Comparison of ENCODE assay signal across 12 cellular contexts in genomic region chr9:37997636-37998374, GRCh38.
DNase-seq lines count a peak whose midpoint lies in the region; TF ChIP-seq lines count a peak whose summit lies in the region.
"Had no signal": no experiment of that assay in that cellular context is flagged by ENCODE, and none has a peak within 500 bp of the region (broad histone marks: within the 10 kb centered on the region; RNA-seq: fewer than 3 reads in every experiment).

No MANE protein-coding gene starts in this region.

- H3K9ac ChIP-seq in mammary epithelial cell (ENCODE audit: insufficient read depth, low read length) = no peak overlapping the region

- intact Hi-C loops in left ventricle myocardium inferior (cut with micrococcal nuclease) (no loop called here), prostate gland (cut with DNase I) (loop anchor here (5.0 kb wide), 1 partner anchor 76 kb away; no protein-coding TSS in a partner anchor), mammary epithelial cell (cut with micrococcal nuclease) (loop anchor here (5.0 kb wide), 2 partner anchors 39 to 46 kb away; no protein-coding TSS in a partner anchor)

- H3K4me1 ChIP-seq in left ventricle myocardium inferior (peaks cover 81% of the 10 kb centered on the region), prostate gland (replicated peaks) (no peaks in the 10 kb centered on the region), mammary epithelial cell (ENCODE audit: insufficient read depth, low read length) (peaks cover 25% of the 10 kb centered on the region)
- H3K4me1 ChIP-seq: colonic mucosa had no signal

- no peak for TF ChIP-seq CTCF in left ventricle myocardium inferior (IDR thresholded peaks at IDR 0.05; ENCODE audit: borderline replicate concordance)
- no peak for TF ChIP-seq CTCF in prostate gland (IDR thresholded peaks at IDR 0.05)
- no peak for TF ChIP-seq CTCF in mammary epithelial cell (conservative IDR thresholded peaks at IDR 0.05 in 1 of 2, IDR thresholded peaks at IDR 0.05 in 1 of 2; ENCODE audit: extremely low read depth in 1 of 2, insufficient read depth in 1 of 2, low read depth in 1 of 2, low read length in 2 of 2)
- TF ChIP-seq CTCF in GM13977 (IDR thresholded peaks at IDR 0.05; ENCODE audit: extremely low read depth, insufficient read depth, missing control alignments) = no peak

- BruUV-seq in mammary epithelial cell (replicated peaks; lab: Mats Ljungman, UMichigan) = no TSS peak

- no peaks in the 10 kb centered on the region for H3K27me3 ChIP-seq in left ventricle myocardium inferior (ENCODE audit: low read depth)
- no peaks in the 10 kb centered on the region for H3K27me3 ChIP-seq in prostate gland (replicated peaks; ENCODE audit: insufficient read depth)
- H3K27me3 ChIP-seq in mammary epithelial cell (ENCODE audit: insufficient read depth, low read length) = no peaks in the 10 kb centered on the region
- H3K27me3 ChIP-seq: colonic mucosa had no signal

- H3K4me3 ChIP-seq in left ventricle myocardium inferior (no peak overlapping the region), prostate gland (no peak overlapping the region), mammary epithelial cell (replicated peaks in 1 of 3; ENCODE audit: insufficient read depth in 1 of 3, low read depth in 2 of 3, low read length in 3 of 3) (no peak overlapping the region)
- H3K4me3 ChIP-seq: colonic mucosa had no signal

- H3K79me2 ChIP-seq in mammary epithelial cell (ENCODE audit: insufficient read depth, low read length) = peaks cover 86% of the 10 kb centered on the region

- H4K20me1 ChIP-seq in mammary epithelial cell (ENCODE audit: insufficient read depth, low read length) = no peaks in the 10 kb centered on the region

- H2AFZ ChIP-seq in mammary epithelial cell (ENCODE audit: low read depth, low read length) = no peak overlapping the region

- dilution Hi-C loops in mammary epithelial cell (cut with HindIII; ENCODE audit: low sequenced_read_pairs) = no loop called here

- H3K4me2 ChIP-seq in mammary epithelial cell (ENCODE audit: insufficient read depth, low read depth, low read length) = no peak overlapping the region

- H3K36me3 ChIP-seq in left ventricle myocardium inferior = no peaks in the 10 kb centered on the region
- no peaks in the 10 kb centered on the region for H3K36me3 ChIP-seq in prostate gland
- H3K36me3 ChIP-seq in mammary epithelial cell (ENCODE audit: insufficient read depth, low read length) = peaks cover 7% of the 10 kb centered on the region
- H3K36me3 ChIP-seq: colonic mucosa had no signal

- in situ Hi-C loops in mammary epithelial cell (cut with MboI; ENCODE audit: low sequenced_read_pairs in 2 of 2) (no loop called here), GM13977 (cut with MboI; ENCODE audit: low pct_unique_long_range_greater_than_20kb, low sequenced_read_pairs, unreplicated experiment) (no loop called here)

- H3K9me3 ChIP-seq in left ventricle myocardium inferior (replicated peaks) (no peaks in the 10 kb centered on the region), prostate gland (no peaks in the 10 kb centered on the region), mammary epithelial cell (replicated peaks; ENCODE audit: insufficient read depth, low read length) (no peaks in the 10 kb centered on the region)
- H3K9me3 ChIP-seq: colonic mucosa had no signal

- CTCF ChIA-PET in mammary epithelial cell (lab: Charles Lee; ENCODE audit: low non-redundant PET) = no interaction called here

- peak overlapping the region; percentile 95 for H3K27ac ChIP-seq in angular gyrus (ENCODE audit: low read depth, low read length)
- peak overlapping the region; percentile 67 for H3K27ac ChIP-seq in left ventricle myocardium inferior (replicated peaks)
- H3K27ac ChIP-seq in prostate gland = peak overlapping the region; percentile 45 to 46
- H3K27ac ChIP-seq in mammary epithelial cell (ENCODE audit: insufficient read depth, low read depth, low read length) = no peak overlapping the region
- H3K27ac ChIP-seq: colonic mucosa had no signal

- TF ChIP-seq POLR2A in prostate gland (IDR thresholded peaks at IDR 0.05) = no peak

- WGBS in prostate gland = 21% methylated on average over 15 of the region's 15 CpGs
- WGBS in mammary epithelial cell (ENCODE audit: low coverage, missing lambda C conversion rate) = 99% methylated on average over 14 of the region's 15 CpGs

- DNase-seq in ELF-1 (ENCODE audit: low read depth, low spot score) = peak; percentile 70
- DNase-seq in left ventricle myocardium inferior = no peak
- peak; percentile 81 for DNase-seq in prostate gland (ENCODE audit: low spot score)
- no peak for DNase-seq in NCI-H510A treated with DMSO at 0.1 percent for 48 hours (lab: John Stamatoyannopoulos, UW)
- DNase-seq in mammary epithelial cell = no peak
- DNase-seq in stimulated activated naive CD4-positive, alpha-beta T cell (lab: John Stamatoyannopoulos, UW) = no peak
- DNase-seq in GM13977 (ENCODE audit: low spot score) = no peak
- DNase-seq: activated CD4-positive, alpha-beta memory T cell treated with anti-CD3 and anti-CD28 coated beads, Interleukin-2, amount 10 ng/mL, durations not matched to agents 7 days and 5 days; activated effector memory CD4-positive, alpha-beta T cell treated with anti-CD3 and anti-CD28 coated beads, Interleukin-2, amount 50 U/mL, for 16 hours; colonic mucosa; NCI-H2029 had no signal

Comparison
In these comparisons a context has a peak if more than half of its experiments do, and no peak if none do; other contexts are left out.
1. DNase-seq: peak in ELF-1 (single experiment) and prostate gland (single experiment); none in left ventricle myocardium inferior (single experiment), NCI-H510A treated with DMSO at 0.1 percent for 48 hours (single experiment), mammary epithelial cell (single experiment), stimulated activated naive CD4-positive, alpha-beta T cell (0 of 6) and GM13977 (single experiment).